18 cellular contexts compared by ENCODE assay signal in genomic region chr9:122822056-122822455, GRCh38. TPM values are rescaled to one million over a fixed set of nuclear protein-coding genes. Genes with fewer than 3 reads are reported as not detected.
DNase-seq lines count a peak whose midpoint lies in the region; TF ChIP-seq lines count a peak whose summit lies in the region.
"Had no signal": no experiment of that assay in that cellular context is flagged by ENCODE, and none has a peak within 500 bp of the region (broad histone marks: within the 10 kb centered on the region; RNA-seq: fewer than 3 reads in every experiment).

No MANE protein-coding gene starts in this region.

- H3K27me3 ChIP-seq in CD4-positive, alpha-beta memory T cell (ENCODE audit: insufficient read depth, low read length): no peaks in the 10 kb centered on the region
- no peaks in the 10 kb centered on the region for H3K27me3 ChIP-seq in esophagus squamous epithelium
- no peaks in the 10 kb centered on the region for H3K27me3 ChIP-seq in spleen (replicated peaks in 1 of 7)

- peak overlapping the region in 1 of 8 donors; percentile 18 for H3K4me3 Mint-ChIP-seq in CD4-positive, alpha-beta memory T cell
- H3K4me3 Mint-ChIP-seq: nephron had no signal

- POLR2A ChIA-PET in CD4-positive, alpha-beta memory T cell (lab: Charles Lee; ENCODE audit: partially characterized antibody): no interaction called here
- POLR2A ChIA-PET in OCI-LY7 (lab: Charles Lee): interaction anchor here (0.6 kb wide), 1 partner anchor 645 kb away, joined by 3 read pairs; no protein-coding TSS in a partner anchor

- no peak overlapping the region for H3K4me3 ChIP-seq in CD4-positive, alpha-beta memory T cell (ENCODE audit: low read length in 2 of 2)
- H3K4me3 ChIP-seq in esophagus squamous epithelium: no peak overlapping the region
- no peak overlapping the region for H3K4me3 ChIP-seq in spleen
- H3K4me3 ChIP-seq in OCI-LY7 (ENCODE audit: low read depth, low read length, poor library complexity, severe bottlenecking): no peak overlapping the region

- H3K36me3 Mint-ChIP-seq in CD4-positive, alpha-beta memory T cell: peaks cover 27 to 62% of the 10 kb centered on the region in 2 donors

- H4K20me1 ChIP-seq in OCI-LY7 (ENCODE audit: insufficient read depth, low read length): no peaks in the 10 kb centered on the region

- H3K4me1 ChIP-seq in CD4-positive, alpha-beta memory T cell (ENCODE audit: insufficient read depth, low read length): peaks cover 63% of the 10 kb centered on the region
- H3K4me1 ChIP-seq in esophagus squamous epithelium: peaks cover 10 to 60% (median 15%) of the 10 kb centered on the region in 3 donors
- H3K4me1 ChIP-seq in spleen: peaks cover 27 to 72% (median 56%) of the 10 kb centered on the region in 6 donors
- H3K4me1 ChIP-seq in OCI-LY7 (ENCODE audit: insufficient read depth, low read length, poor library complexity, severe bottlenecking): peaks cover 11% of the 10 kb centered on the region

- H3K4me1 Mint-ChIP-seq in CD4-positive, alpha-beta memory T cell: peaks cover 41 to 65% (median 52%) of the 10 kb centered on the region in 4 donors

- no peaks in the 10 kb centered on the region for H3K27me3 Mint-ChIP-seq in CD4-positive, alpha-beta memory T cell

- H3K79me2 ChIP-seq in OCI-LY7 (ENCODE audit: insufficient read depth, low read depth, low read length): peaks cover 28% of the 10 kb centered on the region

- H3K4me2 ChIP-seq in OCI-LY7 (ENCODE audit: low read length): no peak overlapping the region

- CTCF ChIA-PET in CD4-positive, alpha-beta memory T cell (lab: Charles Lee; ENCODE audit: partially characterized antibody): interaction anchor here (1.1 to 3.1 kb wide), 2 partner anchors 11 to 13 kb away, joined by 3 to 9 read pairs; no protein-coding TSS in a partner anchor
- CTCF ChIA-PET in OCI-LY7 (lab: Charles Lee; ENCODE audit: unreplicated experiment): no interaction called here

- H3K27ac ChIP-seq in CD4-positive, alpha-beta memory T cell (ENCODE audit: low read depth, low read length): no peak overlapping the region
- H3K27ac ChIP-seq in esophagus squamous epithelium (peak overlapping the region in 3 of 4 donors; percentile 32 to 56 (median 54)), spleen (peak overlapping the region in 5 of 8 donors; percentile 40 to 76 (median 48)), OCI-LY7 (ENCODE audit: low read depth, low read length, poor library complexity, severe bottlenecking) (no peak overlapping the region)

- H3K9me3 Mint-ChIP-seq in CD4-positive, alpha-beta memory T cell: no peaks in the 10 kb centered on the region
- H3K9me3 Mint-ChIP-seq: nephron had no signal

- H2AFZ ChIP-seq in OCI-LY7 (ENCODE audit: low read length): no peak overlapping the region

- 83 to 90% methylated on average over 6 of the region's 6 CpGs for WGBS in esophagus squamous epithelium, 2 donors
- 86 to 94% (median 88%) methylated on average over 6 of the region's 6 CpGs for WGBS in spleen, 5 donors

- TF ChIP-seq POLR2A in esophagus squamous epithelium (IDR thresholded peaks at IDR 0.05) (no peak), spleen (IDR thresholded peaks at IDR 0.05) (no peak)

- H3K9me3 ChIP-seq in CD4-positive, alpha-beta memory T cell (ENCODE audit: control insufficient read depth in 1 of 2, low read length in 2 of 2): no peaks in the 10 kb centered on the region
- H3K9me3 ChIP-seq in esophagus squamous epithelium (no peaks in the 10 kb centered on the region), spleen (no peaks in the 10 kb centered on the region), OCI-LY7 (ENCODE audit: low read length) (no peaks in the 10 kb centered on the region)

- BruUV-seq in OCI-LY7 (replicated peaks; lab: Mats Ljungman, UMichigan): no TSS peak

- no peak for TF ChIP-seq CTCF in esophagus squamous epithelium (IDR thresholded peaks at IDR 0.05)
- no peak for TF ChIP-seq CTCF in spleen (IDR thresholded peaks at IDR 0.05 in 8 of 11, conservative IDR thresholded peaks at IDR 0.05 in 3 of 11)
- TF ChIP-seq CTCF in OCI-LY7 (conservative IDR thresholded peaks at IDR 0.05; ENCODE audit: low read length): no peak

- DNase-seq in CD4-positive, alpha-beta memory T cell: no peak
- DNase-seq in NCI-H82 (lab: John Stamatoyannopoulos, UW): peak; percentile 68
- no peak for DNase-seq in esophagus squamous epithelium (lab: John Stamatoyannopoulos, UW)
- DNase-seq in spleen: no peak
- no peak for DNase-seq in middle frontal gyrus (ENCODE audit: extremely low spot score, low spot score)
- no peak for DNase-seq in NCI-H1417 (lab: John Stamatoyannopoulos, UW)
- no peak for DNase-seq in iPS-NIHi7 (ENCODE audit: extremely low spot score)
- DNase-seq in OCI-LY7 (ENCODE audit: low spot score): no peak
- DNase-seq: activated CD4-positive, alpha-beta T cell treated with anti-CD3 and anti-CD28 coated beads, Interleukin-2, amount 50 U/mL, for 4 hours; central memory CD4-positive, alpha-beta T cell; DMS153; effector memory CD4-positive, alpha-beta T cell; NCI-H187; NCI-H446 had no signal

- peak overlapping the region in 4 of 7 donors; percentile 46 to 86 (median 58) for H3K27ac Mint-ChIP-seq in CD4-positive, alpha-beta memory T cell
- H3K27ac Mint-ChIP-seq: nephron had no signal

- H3K9me2 ChIP-seq in OCI-LY7 (ENCODE audit: insufficient read depth, low read length): no peaks in the 10 kb centered on the region

- intact Hi-C loops in CD4-positive, alpha-beta memory T cell (cut with micrococcal nuclease): loop anchor here (10.0 kb wide), 1 partner anchor 557 kb away; the partner anchor contains the start of genes MRRF and RBM18
- intact Hi-C loops in esophagus squamous epithelium (cut with DNase I) (no loop called here), spleen (cut with DNase I; ENCODE audit: low total_unique reads) (loop anchor here (10.0 kb wide), 1 partner anchor 727 kb away; the partner anchor contains the start of gene TTLL11), OCI-LY7 (cut with micrococcal nuclease; ENCODE audit: unreplicated experiment) (loop anchor here (10.0 kb wide), 1 partner anchor 523 kb away; no protein-coding TSS in a partner anchor)

- peaks cover 16% of the 10 kb centered on the region for H3K36me3 ChIP-seq in CD4-positive, alpha-beta memory T cell (ENCODE audit: insufficient read depth, low read length)
- H3K36me3 ChIP-seq in esophagus squamous epithelium (peaks cover 0 to 84% (median 9%) of the 10 kb centered on the region in 3 donors), spleen (peaks cover 0 to 92% (median 53%) of the 10 kb centered on the region in 6 donors), OCI-LY7 (ENCODE audit: insufficient read depth, low read length) (peaks cover 78% of the 10 kb centered on the region)

RNA-seq across cellular contexts. Expression of gene PDCL, which starts 6.3 kb away (rescaled TPM):
- 10 to 100 TPM; 16.5 to 18.1 TPM for total RNA-seq in CD4-positive, alpha-beta memory T cell
- 10 to 100 TPM; 10.4 to 12.1 TPM for polyA plus RNA-seq in CD4-positive, alpha-beta memory T cell
- total RNA-seq in esophagus squamous epithelium (10 to 100 TPM in 3 of 4 donors, 1 to 10 TPM in 1; 9.7 to 17.0 (median 14.3) TPM), spleen (10 to 100 TPM; 15.7 to 25.5 (median 22.6) TPM), OCI-LY7 (2022) (24.0 and 26.6 TPM in 2 replicates)
- polyA plus RNA-seq in spleen: 10 to 100 TPM in 1 of 3 donors, 1 to 10 TPM in 2; 6.8 to 11.5 (median 8.8) TPM
- 25.1 and 26.9 TPM in 2 replicates for total RNA-seq in OCI-LY7 (2014; rRNA removed; shearing (Covaris generic))

RNA-seq across cellular contexts. Expression of gene OR1K1, which starts 22.1 kb away (rescaled TPM):
- not detected for total RNA-seq in CD4-positive, alpha-beta memory T cell
- polyA plus RNA-seq in CD4-positive, alpha-beta memory T cell: not detected
- not detected for total RNA-seq in esophagus squamous epithelium
- total RNA-seq in spleen: not detected
- polyA plus RNA-seq in spleen: not detected
- not detected in 2 replicates for total RNA-seq in OCI-LY7 (2014; rRNA removed; shearing (Covaris generic))
- total RNA-seq in OCI-LY7 (2022): not detected in 2 replicates
- total RNA-seq: fibroblast of villous mesenchyme, HT-29, MCF 10A had no signal

RNA-seq across cellular contexts. Expression of gene OR5C1, which starts 33.3 kb away (rescaled TPM):
- not detected for total RNA-seq in CD4-positive, alpha-beta memory T cell
- polyA plus RNA-seq in CD4-positive, alpha-beta memory T cell: not detected
- not detected for total RNA-seq in esophagus squamous epithelium
- total RNA-seq in spleen: not detected
- polyA plus RNA-seq in spleen: not detected
- total RNA-seq in OCI-LY7 (2014; rRNA removed; shearing (Covaris generic)): not detected in 2 replicates
- total RNA-seq in OCI-LY7 (2022): not detected in 2 replicates
- total RNA-seq: fibroblast of villous mesenchyme, HT-29, MCF 10A had no signal

Comparison
In these comparisons a context has a peak if more than half of its experiments do, and no peak if none do; other contexts are left out.
1. H3K27ac ChIP-seq: peak in esophagus squamous epithelium (3 of 4) and spleen (5 of 8); none in CD4-positive, alpha-beta memory T cell (single experiment) and OCI-LY7 (single experiment).